In genomic region chr3:71581451-71581980, GRCh38 we compare ENCODE assay signal across 8 cellular contexts. TPM values are rescaled to one million over a fixed set of nuclear protein-coding genes. Genes with fewer than 3 reads are reported as not detected.
DNase-seq lines count a peak whose midpoint lies in the region; ATAC-seq, FAIRE-seq and TF ChIP-seq lines count a peak whose summit lies in the region.

No MANE protein-coding gene starts in this region.

- no peaks in the 10 kb centered on the region for H3K27me3 ChIP-seq in muscle layer of duodenum (ENCODE audit: low read depth, low read length)

- H3K9me3 ChIP-seq in A549, result no peaks in the 10 kb centered on the region
- no peaks in the 10 kb centered on the region for H3K9me3 ChIP-seq in muscle layer of duodenum (ENCODE audit: control insufficient read depth in 1 of 2, low read length in 2 of 2)

- peak overlapping the region; percentile 95 to 100 for H3K27ac ChIP-seq in A549
- peak overlapping the region; percentile 93 for H3K27ac ChIP-seq in muscle layer of duodenum (ENCODE audit: low read length)

- peak in 1 of 2 experiments; percentile 23 for DNase-seq in A549 (ENCODE audit: low read depth in 1 of 2, low spot score in 1 of 2)
- peak; percentile 27 for DNase-seq in HT1080 (ENCODE audit: low read depth)
- DNase-seq in activated CD8-positive, alpha-beta memory T cell treated with anti-CD3 and anti-CD28 coated beads, Interleukin-2, amount 50 U/mL, for 4 hours, result peak; percentile 41
- DNase-seq in erythroblast (lab: John Stamatoyannopoulos, UW), result peak; percentile 20 to 37
- peak; percentile 33 for DNase-seq in superior temporal gyrus (ENCODE audit: extremely low spot score)
- DNase-seq in glomerular visceral epithelial cell (ENCODE audit: extremely low spot score), result no peak

- CTCF ChIA-PET in A549 (lab: Yijun Ruan, JAX), result interaction anchor here (0.6 to 5.8 kb wide), 2 partner anchors 72 to 533 kb away, joined by 3 to 39 read pairs; no protein-coding TSS in a partner anchor

- peak in 1 of 2 experiments; percentile 32; a peak in 5 of 6 replicates for ATAC-seq in A549
- ATAC-seq in GM19452 (IDR thresholded peaks at IDR 0.05; ENCODE audit: unreplicated experiment), result no peak

- WGBS in A549 (ENCODE audit: missing lambda C conversion rate), result 2% methylated on average over 25 of the region's 51 CpGs

- FAIRE-seq in A549 (lab: Jason Lieb, UNC), result no peak

- no peak for TF ChIP-seq CTCF in A549 (IDR thresholded peaks at IDR 0.05)

- peak overlapping the region; percentile 95 for H3K4me2 ChIP-seq in A549

- H3K4me3 ChIP-seq in A549, result peak overlapping the region; percentile 75
- H3K4me3 ChIP-seq in muscle layer of duodenum (ENCODE audit: low read depth in 1 of 2, low read length in 2 of 2), result peak overlapping the region; percentile 90 to 95

- TF ChIP-seq POLR2A in A549 (IDR thresholded peaks at IDR 0.05; ENCODE audit: low read length) (no peak), erythroblast (IDR thresholded peaks at IDR 0.05; ENCODE audit: low read length) (no peak)

- peaks cover 51% of the 10 kb centered on the region for H3K4me1 ChIP-seq in A549
- peaks cover 20 to 44% of the 10 kb centered on the region in 2 donors for H3K4me1 ChIP-seq in muscle layer of duodenum (ENCODE audit: control insufficient read depth in 1 of 2, insufficient read depth in 2 of 2, low read length in 2 of 2)

- no peak for TF ChIP-seq RAD21 in A549 (conservative IDR thresholded peaks at IDR 0.05 in 1 of 2, IDR thresholded peaks at IDR 0.05 in 1 of 2)

- POLR2A ChIA-PET in A549 (lab: Yijun Ruan, JAX), result interaction anchor here (0.8 to 3.6 kb wide), 4 partner anchors 71 to 323 kb away, joined by 3 to 19 read pairs (median 18); no protein-coding TSS in a partner anchor

- H3K36me3 ChIP-seq in muscle layer of duodenum (ENCODE audit: control insufficient read depth in 1 of 2, insufficient read depth in 2 of 2, low read length in 2 of 2), result no peaks in the 10 kb centered on the region

- no peak for TF ChIP-seq EP300 in A549 (IDR thresholded peaks at IDR 0.05)

TF ChIP-seq in A549, 52 proteins besides CTCF, POLR2A, EP300 and RAD21:
- TF ChIP-seq JUN (IDR thresholded peaks at IDR 0.05) (0 out of 5 replicates have a peak, but pooled peaks of 1 of the 2 experiments have one; percentile 22), EHMT2 (IDR thresholded peaks at IDR 0.05; ENCODE audit: low read depth) (no peak), E2F6 (IDR thresholded peaks at IDR 0.05; ENCODE audit: borderline replicate concordance, low read depth) (no peak)

RNA-seq across cellular contexts. Expression of gene FOXP1, which starts 2.0 kb away (rescaled TPM):
- polyA plus RNA-seq in A549 (2011; rRNA removed), result 13.9 and 16.3 TPM in 2 replicates
- polyA plus RNA-seq in A549 (2012; cell fraction: cytosol; rRNA removed), result 3.7 and 5.5 TPM in 2 replicates
- 5.3 and 8.9 TPM in 2 replicates for polyA plus RNA-seq in A549 (2012; cell fraction: nucleus; rRNA removed)
- polyA plus RNA-seq in A549 (2017; fragmentation: RNase III; extraction: RNeasy Plus Mini Kit Qiagen cat#74134 plus additional on column Dnase treatment), result 9.8 to 13.5 TPM (median 12.8 TPM) in 3 replicates
- polyA minus RNA-seq in A549 (2011; rRNA and poly(A)+ RNA removed), result 73.2 and 83.5 TPM in 2 replicates
- 42.9 and 65.9 TPM in 2 replicates for total RNA-seq in HT1080 (2014; rRNA removed; shearing (Covaris generic))
- 25.6 and 27.2 TPM in 2 replicates for polyA plus RNA-seq in HT1080 (2015; cell fraction: cytosol; rRNA removed)
- 26.8 and 30.5 TPM in 2 replicates for polyA plus RNA-seq in HT1080 (2015; cell fraction: nucleus; rRNA removed)
